ENCODE assay signal across 23 cellular contexts in genomic region chr17:69558796-69559195, GRCh38.
DNase-seq lines count a peak whose midpoint lies in the region; ATAC-seq, FAIRE-seq and TF ChIP-seq lines count a peak whose summit lies in the region.
"Had no signal": no experiment of that assay in that cellular context is flagged by ENCODE, and none has a peak within 500 bp of the region (broad histone marks: within the 10 kb centered on the region; RNA-seq: fewer than 3 reads in every experiment).

No MANE protein-coding gene starts in this region.

- H3K36me3 Mint-ChIP-seq in type B pancreatic cell: peaks cover 3% of the 10 kb centered on the region

- peak overlapping the region; percentile 48 for H3K4me3 Mint-ChIP-seq in type B pancreatic cell
- H3K4me3 Mint-ChIP-seq: B cell; CD4-positive, alpha-beta T cell; CD8-positive, alpha-beta T cell had no signal

- H3K4me3 ChIP-seq in bronchial epithelial cell (ENCODE audit: low read depth, low read length): no peak overlapping the region
- H3K4me3 ChIP-seq: A549; BLaER1 treated with 17β-estradiol and CSF1 and Interleukin-3, amounts not matched to agents 10 nM and 100 nM; GM12878 had no signal

- H3K36me3 ChIP-seq in bronchial epithelial cell (ENCODE audit: control insufficient read depth, insufficient read depth, low read length): no peaks in the 10 kb centered on the region
- H3K36me3 ChIP-seq: BLaER1 treated with 17β-estradiol and CSF1 and Interleukin-3, amounts not matched to agents 10 nM and 100 nM had no signal

- DNase-seq in DMS53 (lab: John Stamatoyannopoulos, UW): peak; percentile 49
- DNase-seq in DMS53 treated with DMSO at 0.1 percent for 48 hours (lab: John Stamatoyannopoulos, UW; ENCODE audit: unreplicated experiment): no peak
- DNase-seq in bronchial epithelial cell (ENCODE audit: low read depth): peak; percentile 23
- DNase-seq in type B pancreatic cell (ENCODE audit: extremely low spot score, unreplicated experiment): no peak
- DNase-seq in amniotic stem cell (lab: John Stamatoyannopoulos, UW): no peak
- no peak for DNase-seq in stimulated activated naive CD8-positive, alpha-beta T cell treated with anti-CD3 and anti-CD28 coated beads, Interleukin-15, Interleukin-2, amounts not matched to agents 100 U/mL and 50 U/mL, for 24 hours
- no peak for DNase-seq in LoVo (ENCODE audit: low spot score)
- DNase-seq: AML-193; Caco-2; Calu3; CD4-positive, alpha-beta T cell; CD8-positive, alpha-beta T cell; DND-41; EL; GDM1 had no signal

- TF ChIP-seq CTCF in bronchial epithelial cell (IDR thresholded peaks at IDR 0.05; ENCODE audit: insufficient read depth, low read length, severe bottlenecking): no peak
- TF ChIP-seq CTCF in type B pancreatic cell (conservative IDR thresholded peaks at IDR 0.05): no peak

- peaks cover 3% of the 10 kb centered on the region for H3K9me3 Mint-ChIP-seq in type B pancreatic cell
- H3K9me3 Mint-ChIP-seq: CD4-positive, alpha-beta T cell; CD8-positive, alpha-beta T cell had no signal

- FAIRE-seq in bronchial epithelial cell (lab: Jason Lieb, UNC): no peak
- FAIRE-seq: A549, D721Med, GM12878, GM12892, GM18507 had no signal

- peaks cover 4% of the 10 kb centered on the region for H3K4me1 Mint-ChIP-seq in type B pancreatic cell (ENCODE audit: unreplicated experiment)

- H3K27ac Mint-ChIP-seq in type B pancreatic cell: no peak overlapping the region
- H3K27ac Mint-ChIP-seq: B cell; CD4-positive, alpha-beta T cell; CD8-positive, alpha-beta T cell had no signal

- H3K27me3 ChIP-seq in bronchial epithelial cell (ENCODE audit: control insufficient read depth, insufficient read depth, low read length): no peaks in the 10 kb centered on the region
- H3K27me3 ChIP-seq: BLaER1 treated with 17β-estradiol and CSF1 and Interleukin-3, amounts not matched to agents 10 nM and 100 nM had no signal

- no peaks in the 10 kb centered on the region for H3K27me3 Mint-ChIP-seq in type B pancreatic cell
- H3K27me3 Mint-ChIP-seq: B cell; CD4-positive, alpha-beta T cell had no signal

- peak; percentile 44 for ATAC-seq in esophagus mucosa
- no peak for ATAC-seq in stimulated activated naive CD8-positive, alpha-beta T cell treated with anti-CD3 and anti-CD28 coated beads, Interleukin-15, Interleukin-2, amounts not matched to agents 100 U/mL and 50 U/mL, for 24 hours
- ATAC-seq: A549; CD8-positive, alpha-beta T cell; GM12878 had no signal

Comparison
In these comparisons a context has a peak if more than half of its experiments do, and no peak if none do; other contexts are left out.
1. DNase-seq: peak in DMS53 (single experiment) and bronchial epithelial cell (single experiment); none in DMS53 treated with DMSO at 0.1 percent for 48 hours (single experiment), type B pancreatic cell (single experiment), amniotic stem cell (single experiment), stimulated activated naive CD8-positive, alpha-beta T cell treated with anti-CD3 and anti-CD28 coated beads, Interleukin-15, Interleukin-2, amounts not matched to agents 100 U/mL and 50 U/mL, for 24 hours (single experiment) and LoVo (single experiment).